ENCODE assay signal across 8 cellular contexts in genomic region chrX:65534450-65535292, GRCh38. TPM values are rescaled to one million over a fixed set of nuclear protein-coding genes. Genes with fewer than 3 reads are reported as not detected.
DNase-seq lines count a peak whose midpoint lies in the region; ATAC-seq and TF ChIP-seq lines count a peak whose summit lies in the region.

Gene LAS1L (minus strand): TSS chrX:65534787. CDS start chrX:65534715, 72 bp downstream.

- ATAC-seq in HG02759 (IDR thresholded peaks at IDR 0.05; ENCODE audit: unreplicated experiment), result peak; percentile 100
- peak; percentile 100 for ATAC-seq in Right ventricle myocardium superior (ENCODE audit: poor library complexity)

- peak within 1 kb of the TSS; percentile 94 for H2AFZ ChIP-seq in parathyroid adenoma

- peak; percentile 88 for DNase-seq in GM12864 (ENCODE audit: low read depth)
- DNase-seq in NCI-H1417 (lab: John Stamatoyannopoulos, UW), result peak; percentile 91 to 97 (median 94)
- DNase-seq in SW 1271 (lab: John Stamatoyannopoulos, UW), result peak; percentile 92 to 94
- DNase-seq in activated naive CD8-positive, alpha-beta T cell treated with anti-CD3 and anti-CD28 coated beads, Interleukin-2, amount 50 U/mL, for 16 hours (ENCODE audit: low read depth, low spot score), result peak; percentile 75
- peak; percentile 94 for DNase-seq in Right ventricle myocardium superior
- DNase-seq in tibial nerve (ENCODE audit: low spot score in 2 of 2), result peak; percentile 79 to 87

- H3K4me3 ChIP-seq in GM12864 (ENCODE audit: low read depth, low read length), result peak within 1 kb of the TSS; percentile 81
- H3K4me3 ChIP-seq in parathyroid adenoma (ENCODE audit: low read depth, low read length), result peak within 1 kb of the TSS; percentile 76
- H3K4me3 ChIP-seq in tibial nerve, result peak within 1 kb of the TSS; percentile 50 to 81 (median 64)

- H3K27me3 ChIP-seq in parathyroid adenoma (ENCODE audit: control insufficient read depth, insufficient read depth, low read length), result no peaks in the 10 kb centered on the region
- peaks cover 0 to 6% of the 10 kb centered on the region in 2 donors for H3K27me3 ChIP-seq in tibial nerve

- H3K9me3 ChIP-seq in parathyroid adenoma (ENCODE audit: control insufficient read depth, low read length), result no peaks in the 10 kb centered on the region
- no peaks in the 10 kb centered on the region for H3K9me3 ChIP-seq in tibial nerve

- H3K9ac ChIP-seq in parathyroid adenoma, result no peak within 1 kb of the TSS

- H3K36me3 ChIP-seq in parathyroid adenoma (ENCODE audit: control insufficient read depth, insufficient read depth, low read length) (no peaks in the 10 kb centered on the region), tibial nerve (peaks cover 0 to 20% (median 0%) of the 10 kb centered on the region in 3 donors)

- peaks cover 6% of the 10 kb centered on the region for H3K79me2 ChIP-seq in parathyroid adenoma

- intact Hi-C loops in Right ventricle myocardium superior (cut with DNase I), result no loop called here

- H3K27ac ChIP-seq in parathyroid adenoma (peak within 1 kb of the TSS; percentile 60), tibial nerve (peak within 1 kb of the TSS in 3 of 4 donors; percentile 63 to 79 (median 72))

- WGBS in tibial nerve, 2 donors, result 6 to 35% methylated on average over 16 to 50 of the region's 50 CpGs

- TF ChIP-seq POLR2A in tibial nerve (IDR thresholded peaks at IDR 0.05), result peak in 1 of 2 donors; percentile 35

- no peak for TF ChIP-seq CTCF in GM12864 (IDR thresholded peaks at IDR 0.05; ENCODE audit: low read depth, low read length, missing control alignments)
- no peak for TF ChIP-seq CTCF in parathyroid adenoma (IDR thresholded peaks at IDR 0.05)
- no peak for TF ChIP-seq CTCF in tibial nerve (IDR thresholded peaks at IDR 0.05)

- peaks cover 3% of the 10 kb centered on the region for H3K4me1 ChIP-seq in parathyroid adenoma
- H3K4me1 ChIP-seq in tibial nerve, result peaks cover 0 to 23% (median 0%) of the 10 kb centered on the region in 4 donors

- peak; percentile 37 to 53 for TF ChIP-seq EP300 in tibial nerve (IDR thresholded peaks at IDR 0.05)

- peak within 1 kb of the TSS; percentile 57 for H3K4me2 ChIP-seq in parathyroid adenoma (ENCODE audit: low read length)

RNA-seq across cellular contexts. Expression of gene LAS1L, which starts in this region (rescaled TPM):
- total RNA-seq in Right ventricle myocardium superior, result 10.5 TPM
- total RNA-seq in tibial nerve, result 10 to 100 TPM; 30.6 to 35.0 (median 32.3) TPM

Comparison
In these comparisons a context has a peak if more than half of its experiments do, and no peak if none do; other contexts are left out.
1. Peak in every context shown above with its lines: DNase-seq, ATAC-seq, H3K4me3 ChIP-seq and H3K27ac ChIP-seq.